Comparison of ENCODE assay signal across 8 cellular contexts in genomic region chr18:57621252-57621607, GRCh38. TPM values are rescaled to one million over a fixed set of nuclear protein-coding genes. Genes with fewer than 3 reads are reported as not detected.
DNase-seq lines count a peak whose midpoint lies in the region; ATAC-seq and TF ChIP-seq lines count a peak whose summit lies in the region.

No MANE protein-coding gene starts in this region.

- H3K4me1 ChIP-seq in Peyer's patch (peaks cover 0 to 17% (median 5%) of the 10 kb centered on the region in 4 donors), muscle layer of colon (ENCODE audit: insufficient read depth, low read length) (peaks cover 9% of the 10 kb centered on the region)

- peaks cover 0 to 28% (median 0%) of the 10 kb centered on the region in 3 donors for H3K36me3 ChIP-seq in Peyer's patch
- H3K36me3 ChIP-seq in muscle layer of colon (ENCODE audit: insufficient read depth, low read length), result no peaks in the 10 kb centered on the region

- peaks cover 4% of the 10 kb centered on the region for H3K36me3 Mint-ChIP-seq in endothelial cell (ENCODE audit: low read depth, unreplicated experiment)

- H3K27me3 ChIP-seq in Peyer's patch (no peaks in the 10 kb centered on the region), muscle layer of colon (ENCODE audit: control insufficient read depth in 1 of 2, insufficient read depth in 2 of 2, low read length in 2 of 2) (no peaks in the 10 kb centered on the region)

- peak overlapping the region; percentile 97 for H3K27ac Mint-ChIP-seq in endothelial cell (ENCODE audit: unreplicated experiment)

- H3K27ac ChIP-seq in Peyer's patch (peak overlapping the region; percentile 86 to 94 (median 91)), muscle layer of colon (ENCODE audit: low read depth, low read length) (peak overlapping the region; percentile 92)

- H3K27me3 Mint-ChIP-seq in endothelial cell (ENCODE audit: unreplicated experiment), result peaks cover 7% of the 10 kb centered on the region

- no peak for TF ChIP-seq POLR2A in Peyer's patch (IDR thresholded peaks at IDR 0.05)

- H3K4me3 ChIP-seq in Peyer's patch (peak overlapping the region; percentile 73 to 90 (median 84)), muscle layer of colon (ENCODE audit: low read depth in 1 of 2, low read length in 2 of 2) (peak overlapping the region; percentile 84 to 87)

- ATAC-seq in HG02610 (IDR thresholded peaks at IDR 0.05; ENCODE audit: unreplicated experiment), result peak; percentile 15

- H3K9ac ChIP-seq in muscle layer of colon (ENCODE audit: low read length), result peak overlapping the region; percentile 78

- H3K4me3 Mint-ChIP-seq in endothelial cell (ENCODE audit: unreplicated experiment), result peak overlapping the region; percentile 97

- H3K4me1 Mint-ChIP-seq in endothelial cell (ENCODE audit: unreplicated experiment), result peaks cover 5% of the 10 kb centered on the region

- DNase-seq in activated T-cell treated with anti-CD3 and anti-CD28 coated beads for 1 hour (ENCODE audit: low read depth) (peak; percentile 11), Peyer's patch (no peak), endothelial cell (ENCODE audit: low spot score) (peak; percentile 36), GM20000 (ENCODE audit: low spot score) (no peak)
- no peak for DNase-seq in activated T-cell treated with anti-CD3 and anti-CD28 coated beads, Interleukin-2, amount 50 U/mL, for 1 hour
- DNase-seq in central memory CD4-positive, alpha-beta T cell, result no peak

- TF ChIP-seq CTCF in Peyer's patch (IDR thresholded peaks at IDR 0.05) (no peak), endothelial cell (IDR thresholded peaks at IDR 0.05; ENCODE audit: unreplicated experiment) (no peak), GM20000 (IDR thresholded peaks at IDR 0.05; ENCODE audit: extremely low read depth, missing control alignments) (no peak)

- no peaks in the 10 kb centered on the region for H3K9me3 Mint-ChIP-seq in endothelial cell (ENCODE audit: unreplicated experiment)

- H3K9me3 ChIP-seq in Peyer's patch (no peaks in the 10 kb centered on the region), muscle layer of colon (ENCODE audit: low read length) (no peaks in the 10 kb centered on the region)

RNA-seq across cellular contexts. Expression of gene NARS1, which starts 0.4 kb away (rescaled TPM):
- 100 to 1,000 TPM; 108 to 170 (median 129) TPM for total RNA-seq in Peyer's patch
- 101 TPM for total RNA-seq in endothelial cell (ENCODE audit: unreplicated experiment)

RNA-seq across cellular contexts. Expression of gene FECH, which starts 34.7 kb away (rescaled TPM):
- total RNA-seq in Peyer's patch (10 to 100 TPM; 19.3 to 25.0 (median 21.9) TPM), endothelial cell (ENCODE audit: unreplicated experiment) (51.6 TPM)

Comparison
In these comparisons a context has a peak if more than half of its experiments do, and no peak if none do; other contexts are left out.
1. DNase-seq: peak in activated T-cell treated with anti-CD3 and anti-CD28 coated beads for 1 hour (single experiment) and endothelial cell (single experiment); none in activated T-cell treated with anti-CD3 and anti-CD28 coated beads, Interleukin-2, amount 50 U/mL, for 1 hour (single experiment), Peyer's patch (0 of 3), GM20000 (single experiment) and central memory CD4-positive, alpha-beta T cell (single experiment).